ENCODE assay signal across 8 cellular contexts in genomic region chr2:11133238-11133935, GRCh38. TPM values are rescaled to one million over a fixed set of nuclear protein-coding genes. Genes with fewer than 3 reads are reported as not detected.
DNase-seq lines count a peak whose midpoint lies in the region; ATAC-seq and TF ChIP-seq lines count a peak whose summit lies in the region.

No MANE protein-coding gene starts in this region.

- ATAC-seq in GM18498 (IDR thresholded peaks at IDR 0.05; ENCODE audit: unreplicated experiment) (no peak), HG02840 (IDR thresholded peaks at IDR 0.05; ENCODE audit: low FRiP score, unreplicated experiment) (no peak)

- peaks cover 4 to 24% of the 10 kb centered on the region in 2 donors for H3K4me1 ChIP-seq in ascending aorta

- no peaks in the 10 kb centered on the region for H3K36me3 ChIP-seq in ascending aorta

- no peaks in the 10 kb centered on the region for H3K9me3 ChIP-seq in ascending aorta

- DNase-seq in NCI-H1417 (lab: John Stamatoyannopoulos, UW) (peak in 2 of 3 experiments; percentile 80 to 85), NCI-H1417 treated with DMSO at 0.1 percent for 48 hours (lab: John Stamatoyannopoulos, UW) (no peak), ascending aorta (ENCODE audit: low spot score in 2 of 2) (no peak), iris pigment epithelial cell (ENCODE audit: low read depth) (peak; percentile 28), substantia nigra (lab: John Stamatoyannopoulos, UW) (peak in 1 of 49 donors; percentile 43), germinal center (ENCODE audit: low spot score) (no peak)

- H3K4me3 ChIP-seq in ascending aorta = peak overlapping the region; percentile 66 to 73

- no peak for TF ChIP-seq CTCF in ascending aorta (IDR thresholded peaks at IDR 0.05)

- H3K27me3 ChIP-seq in ascending aorta = no peaks in the 10 kb centered on the region

- no peak overlapping the region for H3K27ac ChIP-seq in ascending aorta
- peak overlapping the region; percentile 30 for H3K27ac ChIP-seq in substantia nigra (ENCODE audit: low read depth, low read length, poor library complexity, severe bottlenecking)

- intact Hi-C loops in ascending aorta (cut with DNase I) = loop anchor here (2.0 to 5.0 kb wide), 5 partner anchors 59 to 334 kb away; partner anchors contain the start of genes E2F6 and ROCK2

RNA-seq across cellular contexts. Expression of gene SLC66A3, which starts 21.9 kb away (rescaled TPM):
- total RNA-seq in ascending aorta = 52.6 TPM

Comparison
In these comparisons a context has a peak if more than half of its experiments do, and no peak if none do; other contexts are left out.
1. DNase-seq: peak in NCI-H1417 (2 of 3) and iris pigment epithelial cell (single experiment); none in NCI-H1417 treated with DMSO at 0.1 percent for 48 hours (single experiment), ascending aorta (0 of 2) and germinal center (single experiment).